In genomic region chr14:32939254-32940065, GRCh38 we compare ENCODE assay signal across 8 cellular contexts. TPM values are rescaled to one million over a fixed set of nuclear protein-coding genes. Genes with fewer than 3 reads are reported as not detected.
A peak's percentile ranks its signal among the peaks of the same experiment; 100 is the strongest.
DNase-seq lines count a peak whose midpoint lies in the region; ATAC-seq and TF ChIP-seq lines count a peak whose summit lies in the region.

No MANE protein-coding gene starts in this region.

- H3K4me1 Mint-ChIP-seq in activated naive CD4-positive, alpha-beta T cell treated with anti-CD3 and anti-CD28 coated beads, Interleukin-2, amount 10 ng/mL, durations not matched to agents 7 days and 5 days: peaks cover 12% of the 10 kb centered on the region
- H3K4me1 Mint-ChIP-seq in glutamatergic neuron (ENCODE audit: low read depth, unreplicated experiment) (peaks cover 14% of the 10 kb centered on the region), neural progenitor cell (peaks cover 46% of the 10 kb centered on the region)

- H3K79me2 ChIP-seq in neural progenitor cell (ENCODE audit: low read depth): no peaks in the 10 kb centered on the region

- H3K36me3 ChIP-seq in A673 (ENCODE audit: insufficient read depth, low read length, poor library complexity, severe bottlenecking) (no peaks in the 10 kb centered on the region), neural progenitor cell (no peaks in the 10 kb centered on the region)

- peak overlapping the region; percentile 77 for H3K4me3 Mint-ChIP-seq in activated naive CD4-positive, alpha-beta T cell treated with anti-CD3 and anti-CD28 coated beads, Interleukin-2, amount 10 ng/mL, durations not matched to agents 7 days and 5 days
- H3K4me3 Mint-ChIP-seq in glutamatergic neuron (ENCODE audit: unreplicated experiment) (peak overlapping the region; percentile 89), neural progenitor cell (peak overlapping the region; percentile 95)

- peak overlapping the region; percentile 88 for H2AFZ ChIP-seq in neural progenitor cell (replicated peaks)

- TF ChIP-seq CTCF in A673 (conservative IDR thresholded peaks at IDR 0.05; ENCODE audit: low read depth, low read length) (no peak), GM13976 (IDR thresholded peaks at IDR 0.05; ENCODE audit: borderline replicate concordance, control extremely low read depth, extremely low read depth, insufficient read depth, missing control alignments) (no peak), glutamatergic neuron (IDR thresholded peaks at IDR 0.05; ENCODE audit: partially characterized antibody, unreplicated experiment) (no peak), neural progenitor cell (IDR thresholded peaks at IDR 0.05) (no peak)

- peak overlapping the region; percentile 91 for H3K4me2 ChIP-seq in neural progenitor cell

- peak overlapping the region; percentile 28 for H3K27ac Mint-ChIP-seq in activated naive CD4-positive, alpha-beta T cell treated with anti-CD3 and anti-CD28 coated beads, Interleukin-2, amount 10 ng/mL, durations not matched to agents 7 days and 5 days
- H3K27ac Mint-ChIP-seq in glutamatergic neuron (ENCODE audit: unreplicated experiment) (peak overlapping the region; percentile 88), neural progenitor cell (peak overlapping the region; percentile 98)

- H3K27me3 ChIP-seq in A673 (replicated peaks; ENCODE audit: insufficient read depth, low read depth, low read length, poor library complexity) (no peaks in the 10 kb centered on the region), neural progenitor cell (peaks cover 71% of the 10 kb centered on the region)

- peak; percentile 93 for DNase-seq in A673 (ENCODE audit: low spot score)
- DNase-seq in GM13976 (ENCODE audit: low spot score): peak; percentile 57
- peak; percentile 32 for DNase-seq in NCI-H1694 treated with DMSO at 0.1 percent for 48 hours (lab: John Stamatoyannopoulos, UW)
- DNase-seq in activated naive CD4-positive, alpha-beta T cell treated with anti-CD3 and anti-CD28 coated beads, Interleukin-2, amount 10 ng/mL, durations not matched to agents 7 days and 5 days: peak; percentile 37
- peak; percentile 85 for DNase-seq in glutamatergic neuron
- peak; percentile 87 for DNase-seq in neural progenitor cell (ENCODE audit: low spot score)

- H3K4me3 ChIP-seq in A673 (ENCODE audit: low read depth, low read length, poor library complexity, severe bottlenecking) (peak overlapping the region; percentile 76), neural progenitor cell (peak overlapping the region; percentile 55)

- peaks cover 2% of the 10 kb centered on the region for H3K36me3 Mint-ChIP-seq in activated naive CD4-positive, alpha-beta T cell treated with anti-CD3 and anti-CD28 coated beads, Interleukin-2, amount 10 ng/mL, durations not matched to agents 7 days and 5 days
- no peaks in the 10 kb centered on the region for H3K36me3 Mint-ChIP-seq in glutamatergic neuron (ENCODE audit: unreplicated experiment)
- peaks cover 2% of the 10 kb centered on the region for H3K36me3 Mint-ChIP-seq in neural progenitor cell

- H3F3A ChIP-seq in neural progenitor cell (ENCODE audit: low read depth): peaks cover 42% of the 10 kb centered on the region

- H3K9ac ChIP-seq in neural progenitor cell: no peak overlapping the region

- no peak for ATAC-seq in GM18858 (IDR thresholded peaks at IDR 0.05; ENCODE audit: unreplicated experiment)
- ATAC-seq in GM18861 (IDR thresholded peaks at IDR 0.05; ENCODE audit: unreplicated experiment): no peak

- intact Hi-C loops in A673 (cut with micrococcal nuclease; ENCODE audit: unreplicated experiment): loop anchor here (2.0 to 10.0 kb wide), 8 partner anchors 47 to 853 kb away; no protein-coding TSS in a partner anchor

- in situ Hi-C loops in GM13976 (cut with MboI; ENCODE audit: low sequenced_read_pairs, unreplicated experiment): no loop called here

- POLR2A ChIA-PET in A673 (lab: Charles Lee; ENCODE audit: low non-redundant PET): interaction anchor here (0.7 kb wide), 3 partner anchors 237 to 387 kb away, joined by 3 to 7 read pairs (median 7); no protein-coding TSS in a partner anchor

- H3K9me3 ChIP-seq in A673 (ENCODE audit: low read depth, low read length, poor library complexity, severe bottlenecking): no peaks in the 10 kb centered on the region
- H3K9me3 ChIP-seq in neural progenitor cell (ENCODE audit: low read depth): no peaks in the 10 kb centered on the region

- TSS peak; percentile 22 for BruUV-seq in A673 (replicated peaks; lab: Mats Ljungman, UMichigan)

- H4K20me1 ChIP-seq in neural progenitor cell (ENCODE audit: low read depth): peaks cover 30% of the 10 kb centered on the region

- peaks cover 54% of the 10 kb centered on the region for H3K4me1 ChIP-seq in A673 (ENCODE audit: insufficient read depth, low read length, poor library complexity, severe bottlenecking)
- H3K4me1 ChIP-seq in neural progenitor cell: peaks cover 23% of the 10 kb centered on the region

- H3K27ac ChIP-seq in A673 (ENCODE audit: low read depth, low read length, poor library complexity, severe bottlenecking) (peak overlapping the region; percentile 98), neural progenitor cell (no peak overlapping the region)

- H3K9me3 Mint-ChIP-seq in activated naive CD4-positive, alpha-beta T cell treated with anti-CD3 and anti-CD28 coated beads, Interleukin-2, amount 10 ng/mL, durations not matched to agents 7 days and 5 days: no peaks in the 10 kb centered on the region
- H3K9me3 Mint-ChIP-seq in glutamatergic neuron (ENCODE audit: unreplicated experiment) (peaks cover 13% of the 10 kb centered on the region), neural progenitor cell (no peaks in the 10 kb centered on the region)

- peaks cover 58% of the 10 kb centered on the region for H3K27me3 Mint-ChIP-seq in activated naive CD4-positive, alpha-beta T cell treated with anti-CD3 and anti-CD28 coated beads, Interleukin-2, amount 10 ng/mL, durations not matched to agents 7 days and 5 days
- H3K27me3 Mint-ChIP-seq in glutamatergic neuron (ENCODE audit: unreplicated experiment) (peaks cover 20% of the 10 kb centered on the region), neural progenitor cell (ENCODE audit: insufficient read depth, low read depth) (peaks cover 14% of the 10 kb centered on the region)

- CTCF ChIA-PET in A673 (lab: Charles Lee): interaction anchor here (0.7 kb wide), 2 partner anchors 364 to 829 kb away, joined by 7 to 8 read pairs; no protein-coding TSS in a partner anchor
- CTCF ChIA-PET in activated naive CD4-positive, alpha-beta T cell treated with anti-CD3 and anti-CD28 coated beads, Interleukin-2, amount 10 ng/mL, durations not matched to agents 7 days and 5 days (lab: Charles Lee): no interaction called here

RNA-seq across cellular contexts. Expression of gene NPAS3, which starts 0.8 kb away (rescaled TPM):
- 15.6 and 16.5 TPM in 2 replicates for total RNA-seq in A673 (2021)
- 2.4 TPM for total RNA-seq in glutamatergic neuron (ENCODE audit: unreplicated experiment)
- total RNA-seq in neural progenitor cell (ENCODE audit: low replicate concordance): 0.25 TPM in 1 of 2 replicates, not detected in the other

Comparison
In these comparisons a context has a peak if more than half of its experiments do, and no peak if none do; other contexts are left out.
1. DNase-seq: peak in every context shown above with its lines; median percentile 93 in A673; 87 in neural progenitor cell; 85 in glutamatergic neuron; 57 in GM13976; 37 in activated naive CD4-positive, alpha-beta T cell treated with anti-CD3 and anti-CD28 coated beads, Interleukin-2, amount 10 ng/mL, durations not matched to agents 7 days and 5 days; 32 in NCI-H1694 treated with DMSO at 0.1 percent for 48 hours.
2. H3K27ac Mint-ChIP-seq: peak in every context shown above with its lines; median percentile 98 in neural progenitor cell; 88 in glutamatergic neuron; 28 in activated naive CD4-positive, alpha-beta T cell treated with anti-CD3 and anti-CD28 coated beads, Interleukin-2, amount 10 ng/mL, durations not matched to agents 7 days and 5 days.